8 cellular contexts compared by ENCODE assay signal in genomic region chr14:73758392-73759182, GRCh38. TPM values are rescaled to one million over a fixed set of nuclear protein-coding genes. Genes with fewer than 3 reads are reported as not detected.
DNase-seq lines count a peak whose midpoint lies in the region; ATAC-seq and TF ChIP-seq lines count a peak whose summit lies in the region.

No MANE protein-coding gene starts in this region.

- H3K36me3 Mint-ChIP-seq in activated T-helper 17 cell treated with anti-CD3 and anti-CD28 coated beads, Interleukin-2, amount 50 U/mL, for 72 hours (ENCODE audit: low read depth), result peaks cover 63% of the 10 kb centered on the region
- no peaks in the 10 kb centered on the region for H3K36me3 Mint-ChIP-seq in neural progenitor cell

- intact Hi-C loops in tibial artery (cut with DNase I; ENCODE audit: low total_unique reads), result loop anchor here (5.0 to 10.0 kb wide), 2 partner anchors 34 to 66 kb away; no protein-coding TSS in a partner anchor

- no peaks in the 10 kb centered on the region for H3K9me3 Mint-ChIP-seq in activated T-helper 17 cell treated with anti-CD3 and anti-CD28 coated beads, Interleukin-2, amount 50 U/mL, for 72 hours
- H3K9me3 Mint-ChIP-seq in neural progenitor cell, result no peaks in the 10 kb centered on the region

- H4K20me1 ChIP-seq in neural progenitor cell (ENCODE audit: low read depth), result peaks cover 21% of the 10 kb centered on the region

- peak overlapping the region; percentile 91 for H3K4me3 Mint-ChIP-seq in activated T-helper 17 cell treated with anti-CD3 and anti-CD28 coated beads, Interleukin-2, amount 50 U/mL, for 72 hours
- H3K4me3 Mint-ChIP-seq in neural progenitor cell, result peak overlapping the region; percentile 84

- peak; percentile 2 for ATAC-seq in activated T-helper 17 cell treated with anti-CD3 and anti-CD28 coated beads, Interleukin-2, amount 50 U/mL, for 72 hours (replicated peaks)

- H3K4me3 ChIP-seq in fibroblast of pulmonary artery (replicated peaks; ENCODE audit: low read depth, low read length) (peak overlapping the region; percentile 71), neural progenitor cell (peak overlapping the region; percentile 77), tibial artery (peak overlapping the region; percentile 80 to 86)

- peak overlapping the region; percentile 78 for H2AFZ ChIP-seq in neural progenitor cell (replicated peaks)

- H3K4me1 ChIP-seq in neural progenitor cell (peaks cover 15% of the 10 kb centered on the region), tibial artery (peaks cover 0 to 88% (median 78%) of the 10 kb centered on the region in 4 donors)

- H3F3A ChIP-seq in neural progenitor cell (ENCODE audit: low read depth), result peaks cover 11% of the 10 kb centered on the region

- peak overlapping the region; percentile 96 for H3K27ac Mint-ChIP-seq in activated T-helper 17 cell treated with anti-CD3 and anti-CD28 coated beads, Interleukin-2, amount 50 U/mL, for 72 hours
- no peak overlapping the region for H3K27ac Mint-ChIP-seq in neural progenitor cell

- POLR2A ChIA-PET in RWPE1 (lab: Yijun Ruan, JAX; ENCODE audit: low non-redundant PET), result interaction anchor here (1.1 to 3.2 kb wide), 3 partner anchors 17 to 93 kb away, joined by 3 to 16 read pairs (median 6); partner anchors contain the start of gene PTGR2

- DNase-seq in DMS153 treated with DMSO at 0.1 percent for 48 hours (lab: John Stamatoyannopoulos, UW; ENCODE audit: unreplicated experiment), result peak; percentile 63
- DNase-seq in KBM-7, result peak; percentile 96
- peak; percentile 84 for DNase-seq in RWPE1 (ENCODE audit: low spot score)
- peak; percentile 63 for DNase-seq in fibroblast of pulmonary artery (ENCODE audit: low read depth)
- peak; percentile 83 for DNase-seq in neural progenitor cell (ENCODE audit: low spot score)
- peak; percentile 68 to 82 for DNase-seq in tibial artery
- DNase-seq in NCI-H2029 (lab: John Stamatoyannopoulos, UW), result no peak

- in situ Hi-C loops in KBM-7 (cut with MboI; ENCODE audit: low pct_unique_long_range_greater_than_20kb, low sequenced_read_pairs), result no loop called here

- no peak overlapping the region for H3K9ac ChIP-seq in neural progenitor cell

- H3K27ac ChIP-seq in RWPE1 (peak overlapping the region; percentile 98), neural progenitor cell (no peak overlapping the region), tibial artery (peak overlapping the region; percentile 95 to 96)

- peak overlapping the region; percentile 87 for H3K4me2 ChIP-seq in neural progenitor cell

- H3K9me3 ChIP-seq in neural progenitor cell (ENCODE audit: low read depth), result no peaks in the 10 kb centered on the region
- no peaks in the 10 kb centered on the region for H3K9me3 ChIP-seq in tibial artery

- CTCF ChIA-PET in RWPE1 (lab: Yijun Ruan, JAX), result interaction anchor here (0.6 to 2.8 kb wide), 12 partner anchors 10 to 98 kb away, joined by 3 to 29 read pairs (median 4); partner anchors contain the start of gene PTGR2

- H3K27me3 ChIP-seq in neural progenitor cell (peaks cover 58% of the 10 kb centered on the region), tibial artery (no peaks in the 10 kb centered on the region)

- no peaks in the 10 kb centered on the region for H3K27me3 Mint-ChIP-seq in activated T-helper 17 cell treated with anti-CD3 and anti-CD28 coated beads, Interleukin-2, amount 50 U/mL, for 72 hours
- peaks cover 9% of the 10 kb centered on the region for H3K27me3 Mint-ChIP-seq in neural progenitor cell (ENCODE audit: insufficient read depth, low read depth)

- H3K79me2 ChIP-seq in neural progenitor cell (ENCODE audit: low read depth), result no peaks in the 10 kb centered on the region

- peaks cover 59% of the 10 kb centered on the region for H3K4me1 Mint-ChIP-seq in activated T-helper 17 cell treated with anti-CD3 and anti-CD28 coated beads, Interleukin-2, amount 50 U/mL, for 72 hours
- peaks cover 73% of the 10 kb centered on the region for H3K4me1 Mint-ChIP-seq in neural progenitor cell

- H3K36me3 ChIP-seq in neural progenitor cell (no peaks in the 10 kb centered on the region), tibial artery (no peaks in the 10 kb centered on the region)

- TF ChIP-seq CTCF in RWPE1 (conservative IDR thresholded peaks at IDR 0.05; ENCODE audit: low read depth) (peak; percentile 82), fibroblast of pulmonary artery (IDR thresholded peaks at IDR 0.05; ENCODE audit: low read length, missing control alignments) (peak; percentile 62), neural progenitor cell (IDR thresholded peaks at IDR 0.05) (peak; percentile 79), tibial artery (IDR thresholded peaks at IDR 0.05) (peak; percentile 35 to 36)

RNA-seq across cellular contexts. Expression of gene PNMA1, which starts 44.4 kb away (rescaled TPM):
- total RNA-seq in activated T-helper 17 cell treated with anti-CD3 and anti-CD28 coated beads, Interleukin-2, amount 50 U/mL, for 72 hours, result 10 to 100 TPM; 37.3 to 41.2 TPM
- 25.9 and 37.3 TPM in 2 replicates for total RNA-seq in neural progenitor cell (ENCODE audit: low replicate concordance)
